Comparison of ENCODE assay signal across 8 cellular contexts in the genomic region with DNA sequence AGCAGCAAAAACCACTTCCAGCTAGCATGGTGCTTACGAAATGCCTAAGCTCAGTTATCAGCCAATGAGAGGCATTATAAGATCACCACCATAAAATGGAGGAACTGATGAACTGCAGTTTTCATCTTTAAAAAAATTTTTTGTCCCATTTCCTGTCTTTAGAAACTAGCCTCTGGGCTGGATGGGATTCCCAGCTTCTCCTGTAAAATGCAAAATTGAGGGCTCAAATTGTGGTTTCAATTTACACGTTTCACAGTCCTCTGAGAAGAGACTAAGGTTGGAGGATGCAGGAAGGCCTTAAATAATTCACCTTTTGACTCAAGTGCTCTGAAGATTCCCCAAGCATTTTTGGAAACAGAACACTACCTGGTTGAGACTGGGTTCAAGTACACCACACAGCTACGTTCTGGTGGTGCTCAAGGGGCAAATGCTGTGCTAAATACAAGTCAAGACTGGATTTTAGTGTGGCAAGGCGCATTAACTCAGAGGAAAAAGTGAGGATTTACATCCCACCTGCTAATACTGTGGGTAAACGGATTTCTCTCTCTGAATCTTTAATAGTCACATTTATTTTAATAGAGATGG. TPM values are rescaled to one million over a fixed set of nuclear protein-coding genes. Genes with fewer than 3 reads are reported as not detected.
A peak's percentile ranks its signal among the peaks of the same experiment; 100 is the strongest.
DNase-seq lines count a peak whose midpoint lies in the region; ATAC-seq, FAIRE-seq and TF ChIP-seq lines count a peak whose summit lies in the region.

No MANE protein-coding gene starts in this region.

- dilution Hi-C loops in endothelial cell of umbilical vein (cut with MboI; ENCODE audit: extremely low pct_ligation_motif_present, low sequenced_read_pairs): no loop called here

- FAIRE-seq in endothelial cell of umbilical vein (lab: Jason Lieb, UNC): peak; percentile 64

- H3K4me1 Mint-ChIP-seq in nephron: peaks cover 7% of the 10 kb centered on the region

- H4K20me1 ChIP-seq in SK-N-SH (ENCODE audit: insufficient read depth): no peaks in the 10 kb centered on the region
- no peaks in the 10 kb centered on the region for H4K20me1 ChIP-seq in endothelial cell of umbilical vein (replicated peaks; ENCODE audit: control insufficient read depth, extremely low read depth, insufficient read depth, low read length)

- H3K4me1 ChIP-seq in SK-N-SH (ENCODE audit: control insufficient read depth in 1 of 2, insufficient read depth in 2 of 2, low read depth in 1 of 2, low read length in 1 of 2) (no peaks in the 10 kb centered on the region; a peak in 2 of 4 replicates), endothelial cell of umbilical vein (ENCODE audit: control insufficient read depth, extremely low read depth, insufficient read depth, low read length) (peaks cover 10% of the 10 kb centered on the region)

- TF ChIP-seq CTCF in SK-N-SH (IDR thresholded peaks at IDR 0.05): no peak
- TF ChIP-seq CTCF in endothelial cell of umbilical vein (IDR thresholded peaks at IDR 0.05; ENCODE audit: extremely low read depth in 1 of 2, insufficient read depth in 1 of 2, low read depth in 1 of 2, low read length in 2 of 2): no peak
- TF ChIP-seq CTCF in nephron (IDR thresholded peaks at IDR 0.05; ENCODE audit: unreplicated experiment in 3 of 3): no peak
- TF ChIP-seq CTCF in omental fat pad (IDR thresholded peaks at IDR 0.05): no peak

- H3K9me3 ChIP-seq in SK-N-SH (0 out of 2 replicates have a peak, but pooled peaks cover 6% of the 10 kb centered on the region), endothelial cell of umbilical vein (replicated peaks; ENCODE audit: control insufficient read depth, insufficient read depth, low read length) (no peaks in the 10 kb centered on the region)

- peak overlapping the region; percentile 74 to 89 for H3K27ac ChIP-seq in SK-N-SH (ENCODE audit: low read depth in 2 of 2, low read length in 1 of 2)
- H3K27ac ChIP-seq in endothelial cell of umbilical vein (ENCODE audit: insufficient read depth, low read depth, low read length): peak overlapping the region; percentile 85

- H3K4me2 ChIP-seq in SK-N-SH: peak overlapping the region; percentile 97
- H3K4me2 ChIP-seq in endothelial cell of umbilical vein (ENCODE audit: insufficient read depth, low read length): peak overlapping the region; percentile 89

- H3K27me3 ChIP-seq in H7 (ENCODE audit: control insufficient read depth, insufficient read depth, low read length): no peaks in the 10 kb centered on the region
- H3K27me3 ChIP-seq in SK-N-SH (ENCODE audit: insufficient read depth): no peaks in the 10 kb centered on the region
- H3K27me3 ChIP-seq in endothelial cell of umbilical vein (ENCODE audit: control insufficient read depth in 2 of 2, insufficient read depth in 2 of 2, low read length in 2 of 2): no peaks in the 10 kb centered on the region

- no peak for TF ChIP-seq RAD21 in SK-N-SH (IDR thresholded peaks at IDR 0.05; ENCODE audit: low read length)

- POLR2A ChIA-PET in SK-N-SH (lab: Yijun Ruan, JAX): interaction anchor here (1.4 kb wide), 1 partner anchor 35 kb away, joined by 5 read pairs; the partner anchor contains the start of gene ZNF33A
- POLR2A ChIA-PET in endothelial cell of umbilical vein (lab: Charles Lee): no interaction called here

- H3K79me2 ChIP-seq in SK-N-SH (ENCODE audit: insufficient read depth): peaks cover 35% of the 10 kb centered on the region
- H3K79me2 ChIP-seq in endothelial cell of umbilical vein (ENCODE audit: control insufficient read depth, insufficient read depth, low read length): no peaks in the 10 kb centered on the region

- CTCF ChIA-PET in SK-N-SH (lab: Yijun Ruan, JAX) (interaction anchor here (0.7 to 1.7 kb wide), 6 partner anchors 11 to 428 kb away, joined by 3 to 7 read pairs (median 4); partner anchors contain the start of gene ZNF33A), endothelial cell of umbilical vein (lab: Charles Lee) (interaction anchor here (1.0 to 1.6 kb wide), 3 partner anchors 15 to 390 kb away, joined by 3 to 7 read pairs (median 5); partner anchors contain the start of gene ZNF33A)

- peaks cover 9% of the 10 kb centered on the region for H3F3A ChIP-seq in SK-N-SH (replicated peaks; ENCODE audit: insufficient read depth)

- no peak for ATAC-seq in omental fat pad (ENCODE audit: low FRiP score)

- peaks cover 30% of the 10 kb centered on the region for H3K36me3 Mint-ChIP-seq in nephron (ENCODE audit: low read depth)

- no peaks in the 10 kb centered on the region for H3K36me3 ChIP-seq in H7 (replicated peaks; ENCODE audit: control insufficient read depth, insufficient read depth, low read length)
- peaks cover 2 to 7% of the 10 kb centered on the region in 2 experiments for H3K36me3 ChIP-seq in SK-N-SH (replicated peaks in 1 of 2; ENCODE audit: control insufficient read depth in 1 of 2, insufficient read depth in 2 of 2, low read length in 1 of 2)
- H3K36me3 ChIP-seq in endothelial cell of umbilical vein (ENCODE audit: control insufficient read depth in 2 of 2, extremely low read depth in 1 of 2, insufficient read depth in 2 of 2, low read length in 2 of 2): no peaks in the 10 kb centered on the region

- intact Hi-C loops in endothelial cell of umbilical vein (cut with micrococcal nuclease): no loop called here

- peak overlapping the region; percentile 91 to 98 (median 95) for H3K4me3 Mint-ChIP-seq in nephron

- no peaks in the 10 kb centered on the region for H3K9me2 ChIP-seq in SK-N-SH

- H3K9me3 Mint-ChIP-seq in nephron: peaks cover 19% of the 10 kb centered on the region

- TF ChIP-seq EP300 in SK-N-SH (IDR thresholded peaks at IDR 0.05; ENCODE audit: borderline replicate concordance in 1 of 2, low read depth in 1 of 2, low read length in 1 of 2): no peak

- H3K9me1 ChIP-seq in endothelial cell of umbilical vein (replicated peaks; ENCODE audit: control insufficient read depth, extremely low read depth, insufficient read depth, low read length): no peaks in the 10 kb centered on the region

- H3K9ac ChIP-seq in SK-N-SH: peak overlapping the region; percentile 86
- peak overlapping the region; percentile 95 for H3K9ac ChIP-seq in endothelial cell of umbilical vein (replicated peaks; ENCODE audit: extremely low read depth, insufficient read depth, low read length)

- no peaks in the 10 kb centered on the region for H3K27me3 Mint-ChIP-seq in nephron (ENCODE audit: low read depth)

- TF ChIP-seq POLR2A in endothelial cell of umbilical vein (IDR thresholded peaks at IDR 0.05; ENCODE audit: low read depth, low read length): no peak

- 29% methylated on average over 5 of the region's 5 CpGs for WGBS in SK-N-SH (ENCODE audit: low lambda C conversion rate)

- DNase-seq in Ammon's horn (ENCODE audit: low spot score): peak; percentile 35
- DNase-seq in H7: peak; percentile 2
- DNase-seq in SK-N-SH: peak; percentile 14
- DNase-seq in endothelial cell of umbilical vein (ENCODE audit: low read depth, low spot score): no peak
- no peak for DNase-seq in H4 (ENCODE audit: low spot score)
- DNase-seq in omental fat pad (ENCODE audit: low spot score): no peak
- no peak for DNase-seq in mucosa of gallbladder (ENCODE audit: low spot score)

- H3K27ac Mint-ChIP-seq in nephron: peak overlapping the region; percentile 96 to 99 (median 98)

- TSS peak; percentile 44 for BruUV-seq in endothelial cell of umbilical vein (replicated peaks; lab: Mats Ljungman, UMichigan)

- peak overlapping the region; percentile 70 for H3K4me3 ChIP-seq in H7 (ENCODE audit: insufficient read depth, low read depth, low read length)
- H3K4me3 ChIP-seq in SK-N-SH (ENCODE audit: low read depth in 2 of 2, low read length in 1 of 2): peak overlapping the region; percentile 76 to 90
- H3K4me3 ChIP-seq in endothelial cell of umbilical vein (replicated peaks in 1 of 3; ENCODE audit: insufficient read depth in 1 of 3, low read depth in 1 of 3, low read length in 3 of 3): peak overlapping the region; percentile 52 to 91 (median 68)

- H2AFZ ChIP-seq in SK-N-SH (ENCODE audit: low read depth) (peak overlapping the region; percentile 95), endothelial cell of umbilical vein (ENCODE audit: low read depth, low read length) (peak overlapping the region; percentile 96)

TF ChIP-seq in SK-N-SH, 30 proteins besides CTCF, POLR2A, EP300 and RAD21:
- no peak for TF ChIP-seq NRF1 (IDR thresholded peaks at IDR 0.05; ENCODE audit: low read depth, low read length)

TF ChIP-seq in endothelial cell of umbilical vein, 7 proteins besides CTCF, POLR2A, EP300 and RAD21 (continues in another document):
- TF ChIP-seq POLR2AphosphoS5 (IDR thresholded peaks at IDR 0.05; ENCODE audit: insufficient read depth, low read depth, low read length): no peak

RNA-seq across cellular contexts. Expression of gene ZNF25, which starts 0.9 kb away (rescaled TPM):
- 0.62 and 1.2 TPM in 2 replicates for total RNA-seq in H7 (2014; rRNA removed; shearing (Covaris generic))
- 3.6 and 5.6 TPM in 2 replicates for polyA plus RNA-seq in SK-N-SH (2012; rRNA removed)
- 5.8 and 6.9 TPM in 2 replicates for polyA plus RNA-seq in SK-N-SH (2012; cell fraction: cytosol; rRNA removed)
- 6.7 and 12.0 TPM in 2 replicates for polyA plus RNA-seq in SK-N-SH (2012; cell fraction: nucleus; rRNA removed)
- 5.0 and 5.2 TPM in 2 replicates for total RNA-seq in endothelial cell of umbilical vein
- 1.4 and 2.0 TPM in 2 replicates for polyA plus RNA-seq in endothelial cell of umbilical vein
- 2.3 and 2.7 TPM in 2 replicates for polyA plus RNA-seq in endothelial cell of umbilical vein (2011; cell fraction: cytosol; rRNA removed)
- polyA plus RNA-seq in endothelial cell of umbilical vein (2011; cell fraction: nucleus; rRNA removed): 6.9 and 7.0 TPM in 2 replicates
- 4.0 and 4.1 TPM in 2 replicates for polyA plus RNA-seq in endothelial cell of umbilical vein (2012)
- polyA minus RNA-seq in endothelial cell of umbilical vein: 2.1 and 2.5 TPM in 2 replicates
- 0.20 TPM for polyA minus RNA-seq in endothelial cell of umbilical vein (2011; cell fraction: cytosol; rRNA and poly(A)+ RNA removed)
- polyA minus RNA-seq in endothelial cell of umbilical vein (2011; cell fraction: nucleus; rRNA and poly(A)+ RNA removed): 1.7 and 3.1 TPM in 2 replicates
- total RNA-seq in H4 (2014; rRNA removed; shearing (Covaris generic)): 2.6 and 7.6 TPM in 2 replicates
- 10 to 100 TPM in 3 of 4 donors, 1 to 10 TPM in 1; 8.8 to 20.3 (median 13.3) TPM for total RNA-seq in omental fat pad
- 9.4 TPM for total RNA-seq in mucosa of gallbladder

RNA-seq across cellular contexts. Expression of gene ZNF33A, which starts 35.0 kb away (rescaled TPM):
- 9.8 and 18.0 TPM in 2 replicates for total RNA-seq in H7 (2014; rRNA removed; shearing (Covaris generic))
- 5.7 and 7.5 TPM in 2 replicates for polyA plus RNA-seq in SK-N-SH (2012; rRNA removed)
- 6.7 and 7.4 TPM in 2 replicates for polyA plus RNA-seq in SK-N-SH (2012; cell fraction: cytosol; rRNA removed)
- 6.8 and 13.6 TPM in 2 replicates for polyA plus RNA-seq in SK-N-SH (2012; cell fraction: nucleus; rRNA removed)
- total RNA-seq in endothelial cell of umbilical vein: 13.2 and 14.5 TPM in 2 replicates
- 3.6 and 4.6 TPM in 2 replicates for polyA plus RNA-seq in endothelial cell of umbilical vein
- 6.6 and 8.9 TPM in 2 replicates for polyA plus RNA-seq in endothelial cell of umbilical vein (2011; cell fraction: cytosol; rRNA removed)
- polyA plus RNA-seq in endothelial cell of umbilical vein (2011; cell fraction: nucleus; rRNA removed): 17.9 and 19.8 TPM in 2 replicates
- 8.1 and 10.6 TPM in 2 replicates for polyA plus RNA-seq in endothelial cell of umbilical vein (2012)
- polyA minus RNA-seq in endothelial cell of umbilical vein: 13.9 and 17.1 TPM in 2 replicates
- 7.1 TPM for polyA minus RNA-seq in endothelial cell of umbilical vein (2011; cell fraction: cytosol; rRNA and poly(A)+ RNA removed)
- polyA minus RNA-seq in endothelial cell of umbilical vein (2011; cell fraction: nucleus; rRNA and poly(A)+ RNA removed): 20.6 and 26.4 TPM in 2 replicates
- total RNA-seq in H4 (2014; rRNA removed; shearing (Covaris generic)): 14.4 and 15.5 TPM in 2 replicates
- 10 to 100 TPM; 17.2 to 27.7 (median 22.2) TPM for total RNA-seq in omental fat pad
- 39.7 TPM for total RNA-seq in mucosa of gallbladder

Comparison
In these comparisons a context has a peak if more than half of its experiments do, and no peak if none do; other contexts are left out.
1. DNase-seq: peak in Ammon's horn (single experiment), H7 (single experiment) and SK-N-SH (single experiment); none in endothelial cell of umbilical vein (single experiment), H4 (single experiment), omental fat pad (single experiment) and mucosa of gallbladder (single experiment).
2. Peak in every context shown above with its lines, with median percentiles within 50 percentile points of each other: H3K4me3 ChIP-seq.